In genomic region chr12:56751712-56752598, GRCh38 we compare ENCODE assay signal across 8 cellular contexts. TPM values are rescaled to one million over a fixed set of nuclear protein-coding genes. Genes with fewer than 3 reads are reported as not detected.
DNase-seq lines count a peak whose midpoint lies in the region; ATAC-seq and TF ChIP-seq lines count a peak whose summit lies in the region.

Gene PRIM1, minus strand, starts transcription at chr12:56752323. Its CDS starts 25 bp downstream, at chr12:56752298.

- peak within 1 kb of the TSS; percentile 94 for H3K9ac ChIP-seq in BLaER1
- H3K9ac ChIP-seq in colonic mucosa (ENCODE audit: low read depth in 2 of 2, low read length in 2 of 2), result peak within 1 kb of the TSS; percentile 65 to 78

- intact Hi-C loops in colonic mucosa (cut with DNase I), result no loop called here

- peak; percentile 16 for TF ChIP-seq CTCF in colonic mucosa (IDR thresholded peaks at IDR 0.05)

- H3K4me1 ChIP-seq in BLaER1 (peaks cover 25% of the 10 kb centered on the region), colonic mucosa (no peaks in the 10 kb centered on the region)

- H3K9me3 ChIP-seq in BLaER1 (no peaks in the 10 kb centered on the region), colonic mucosa (no peaks in the 10 kb centered on the region)

- no peaks in the 10 kb centered on the region for H4K20me1 ChIP-seq in BLaER1

- peak; percentile 72 for ATAC-seq in GM19324 (IDR thresholded peaks at IDR 0.05; ENCODE audit: low FRiP score, unreplicated experiment)
- peak; percentile 67 for ATAC-seq in HG03457 (IDR thresholded peaks at IDR 0.05; ENCODE audit: unreplicated experiment)
- ATAC-seq in left lobe of liver, result peak; percentile 94

- H3K4me3 ChIP-seq in BLaER1, result peak within 1 kb of the TSS; percentile 79
- H3K4me3 ChIP-seq in colonic mucosa, result peak within 1 kb of the TSS; percentile 57

- peak within 1 kb of the TSS; percentile 69 for H3K4me2 ChIP-seq in BLaER1

- DNase-seq in NCI-H510A treated with DMSO at 0.1 percent for 48 hours (lab: John Stamatoyannopoulos, UW) (peak; percentile 92), colonic mucosa (peak; percentile 89), left lobe of liver (ENCODE audit: low spot score) (peak; percentile 88)
- DNase-seq in activated CD4-positive, alpha-beta T cell treated with anti-CD3 and anti-CD28 coated beads for 4 hours, result peak; percentile 78 to 80
- peak; percentile 91 for DNase-seq in stimulated activated CD4-positive, alpha-beta T cell treated with anti-CD3 and anti-CD28 coated beads, Interleukin-1b, Interleukin-23, amount 100 ng/mL, for 48 hours

- H3K36me3 ChIP-seq in BLaER1 (peaks cover 18% of the 10 kb centered on the region), colonic mucosa (no peaks in the 10 kb centered on the region)

- H3K27me3 ChIP-seq in BLaER1 (no peaks in the 10 kb centered on the region), colonic mucosa (no peaks in the 10 kb centered on the region)

- peak within 1 kb of the TSS; percentile 95 for H3K27ac ChIP-seq in BLaER1
- peak within 1 kb of the TSS; percentile 74 for H3K27ac ChIP-seq in colonic mucosa

RNA-seq across cellular contexts. Expression of gene PRIM1, which starts in this region (rescaled TPM):
- total RNA-seq in colonic mucosa (10 to 100 TPM in 1 of 2 donors, 1 to 10 TPM in 1; 6.5 to 18.6 TPM), left lobe of liver (4.9 TPM)

Comparison
In these comparisons a context has a peak if more than half of its experiments do, and no peak if none do; other contexts are left out.
1. Peak in every context shown above with its lines: DNase-seq, ATAC-seq, H3K4me3 ChIP-seq and H3K27ac ChIP-seq.